ENCODE assay signal across 8 cellular contexts in the genomic region with DNA sequence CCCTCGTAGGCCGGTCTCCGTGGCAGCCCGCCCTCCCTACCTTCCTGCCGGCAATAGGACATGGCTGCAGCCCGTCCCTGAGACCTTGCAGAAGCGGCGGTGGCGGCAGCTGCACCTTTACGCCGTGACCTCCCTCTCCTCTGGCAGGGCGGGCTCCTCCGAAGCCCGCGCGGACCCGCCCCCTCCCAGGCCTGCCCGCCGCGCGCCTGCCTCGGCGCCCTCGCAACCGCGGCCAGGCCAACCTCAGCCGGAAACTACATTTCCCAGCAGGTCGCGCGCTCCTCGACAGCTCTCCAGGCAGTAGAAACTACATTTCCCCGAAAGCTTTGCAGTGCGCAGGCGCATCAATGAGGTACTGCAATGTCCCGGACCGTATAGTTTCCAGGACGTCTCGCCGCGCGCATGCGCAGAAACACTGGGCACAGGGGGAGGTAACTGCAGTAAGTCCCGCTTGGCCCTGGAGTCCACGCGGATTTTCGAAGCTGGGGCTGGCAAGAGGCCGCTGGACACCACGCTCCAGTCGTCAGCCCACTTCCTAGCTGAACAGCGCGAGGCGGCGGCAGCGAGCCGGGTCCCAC. TPM values are rescaled to one million over a fixed set of nuclear protein-coding genes. Genes with fewer than 3 reads are reported as not detected.
DNase-seq lines count a peak whose midpoint lies in the region; TF ChIP-seq lines count a peak whose summit lies in the region.

A gene (minus strand): TSS at position 256 of the 578 bp plus-strand sequence. CDS start 194 bp downstream, at position 62.
A gene with protein sequence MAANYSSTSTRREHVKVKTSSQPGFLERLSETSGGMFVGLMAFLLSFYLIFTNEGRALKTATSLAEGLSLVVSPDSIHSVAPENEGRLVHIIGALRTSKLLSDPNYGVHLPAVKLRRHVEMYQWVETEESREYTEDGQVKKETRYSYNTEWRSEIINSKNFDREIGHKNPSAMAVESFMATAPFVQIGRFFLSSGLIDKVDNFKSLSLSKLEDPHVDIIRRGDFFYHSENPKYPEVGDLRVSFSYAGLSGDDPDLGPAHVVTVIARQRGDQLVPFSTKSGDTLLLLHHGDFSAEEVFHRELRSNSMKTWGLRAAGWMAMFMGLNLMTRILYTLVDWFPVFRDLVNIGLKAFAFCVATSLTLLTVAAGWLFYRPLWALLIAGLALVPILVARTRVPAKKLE (plus strand): TSS at position 438 of the 578 bp plus-strand sequence. CDS start 142 bp downstream, outside the sequence.

- no peak for TF ChIP-seq RAD21 in neural cell (conservative IDR thresholded peaks at IDR 0.05)

- H3K36me3 ChIP-seq in H7 (replicated peaks; ENCODE audit: control insufficient read depth, insufficient read depth, low read length) (peaks cover 3% of the 10 kb centered on the region; the same call in 1 of the 2 replicates), neural cell (ENCODE audit: insufficient read depth, low read length) (peaks cover 9% of the 10 kb centered on the region), stomach (peaks cover 4 to 43% (median 36%) of the 10 kb centered on the region in 4 donors)

- TF ChIP-seq CTCF in neural cell (IDR thresholded peaks at IDR 0.05; ENCODE audit: poor library complexity, severe bottlenecking) = peak; percentile 23
- TF ChIP-seq CTCF in stomach (IDR thresholded peaks at IDR 0.05) = no peak

- whole genome bisulfite sequencing in stomach, 5 donors = 0 to 1% (median 0%) methylated on average over 38 to 55 of the region's 55 CpGs

- no peak for TF ChIP-seq POLR2A in stomach (IDR thresholded peaks at IDR 0.05)

- peak within 1 kb of the TSS; percentile 84 for H3K4me2 ChIP-seq in neural cell (ENCODE audit: low read length)

- peaks cover 25 to 52% (median 39%) of the 10 kb centered on the region in 4 donors for H3K4me1 ChIP-seq in stomach

- H3K9me3 ChIP-seq in neural cell (ENCODE audit: low read length) = no peaks in the 10 kb centered on the region
- no peaks in the 10 kb centered on the region for H3K9me3 ChIP-seq in stomach

- peak within 1 kb of the TSS; percentile 81 for H2AFZ ChIP-seq in neural cell (ENCODE audit: low read depth, low read length)

- peak within 1 kb of the TSS; percentile 98 for H3K4me3 ChIP-seq in H7 (ENCODE audit: insufficient read depth, low read depth, low read length)
- H3K4me3 ChIP-seq in neural cell (ENCODE audit: low read length) = peak within 1 kb of the TSS; percentile 96
- peak within 1 kb of the TSS; percentile 66 to 98 (median 87) for H3K4me3 ChIP-seq in stomach

- TF ChIP-seq EP300 in neural cell (conservative IDR thresholded peaks at IDR 0.05; ENCODE audit: poor library complexity, severe bottlenecking) = no peak
- TF ChIP-seq EP300 in stomach (IDR thresholded peaks at IDR 0.05) = no peak

- H3K27me3 ChIP-seq in H7 (ENCODE audit: control insufficient read depth, insufficient read depth, low read length) = no peaks in the 10 kb centered on the region
- no peaks in the 10 kb centered on the region for H3K27me3 ChIP-seq in neural cell (ENCODE audit: insufficient read depth, low read depth, low read length)
- H3K27me3 ChIP-seq in stomach = no peaks in the 10 kb centered on the region

- intact Hi-C loops in stomach (cut with DNase I; ENCODE audit: low total_unique reads) = loop anchor here (10.0 kb wide), 1 partner anchor 50 kb away; a partner anchor contains a TSS

- H3K27ac ChIP-seq in neural cell (ENCODE audit: low read length) = peak within 1 kb of the TSS; percentile 84
- H3K27ac ChIP-seq in stomach = peak within 1 kb of the TSS; percentile 90 to 97 (median 93)

- no peaks in the 10 kb centered on the region for H4K20me1 ChIP-seq in neural cell (ENCODE audit: insufficient read depth)

- peaks cover 37% of the 10 kb centered on the region for H3K79me2 ChIP-seq in neural cell (replicated peaks; ENCODE audit: insufficient read depth, low read length)

- no peaks in the 10 kb centered on the region for H3F3A ChIP-seq in neural cell (ENCODE audit: insufficient read depth, low read length, poor library complexity, severe bottlenecking)

- peak; percentile 99 for DNase-seq in ELF-1 (ENCODE audit: low read depth, low spot score)
- peak; percentile 98 for DNase-seq in H7
- DNase-seq in M059J (ENCODE audit: low read depth) = peak; percentile 97
- DNase-seq in SHP77 (lab: John Stamatoyannopoulos, UW) = peak; percentile 98
- peak; percentile 100 for DNase-seq in activated effector memory CD4-positive, alpha-beta T cell treated with anti-CD3 and anti-CD28 coated beads, Interleukin-2, amount 50 U/mL, for 16 hours
- peak; percentile 100 for DNase-seq in fibroblast of the conjunctiva (ENCODE audit: low read depth)
- peak; percentile 99 for DNase-seq in stomach

- H3K9ac ChIP-seq in neural cell (ENCODE audit: low read length) = peak within 1 kb of the TSS; percentile 94

- no peaks in the 10 kb centered on the region for H3K9me2 ChIP-seq in neural cell (ENCODE audit: insufficient read depth, low read length)

TF ChIP-seq in neural cell, 6 proteins besides CTCF, POLR2A, EP300 and RAD21:
- TF ChIP-seq TAF1 (IDR thresholded peaks at IDR 0.05; ENCODE audit: low read depth) (peak; percentile 83), SMC3 (conservative IDR thresholded peaks at IDR 0.05; ENCODE audit: poor library complexity) (no peak), EZH2 (IDR thresholded peaks at IDR 0.05; ENCODE audit: borderline replicate concordance, insufficient read depth, low read length, poor library complexity, severe bottlenecking) (no peak), MXI1 (conservative IDR thresholded peaks at IDR 0.05; ENCODE audit: poor library complexity, severe bottlenecking) (peak; percentile 87), POLR2AphosphoS5 (IDR thresholded peaks at IDR 0.05) (peak; percentile 87)
- TF ChIP-seq, protein P1, sequence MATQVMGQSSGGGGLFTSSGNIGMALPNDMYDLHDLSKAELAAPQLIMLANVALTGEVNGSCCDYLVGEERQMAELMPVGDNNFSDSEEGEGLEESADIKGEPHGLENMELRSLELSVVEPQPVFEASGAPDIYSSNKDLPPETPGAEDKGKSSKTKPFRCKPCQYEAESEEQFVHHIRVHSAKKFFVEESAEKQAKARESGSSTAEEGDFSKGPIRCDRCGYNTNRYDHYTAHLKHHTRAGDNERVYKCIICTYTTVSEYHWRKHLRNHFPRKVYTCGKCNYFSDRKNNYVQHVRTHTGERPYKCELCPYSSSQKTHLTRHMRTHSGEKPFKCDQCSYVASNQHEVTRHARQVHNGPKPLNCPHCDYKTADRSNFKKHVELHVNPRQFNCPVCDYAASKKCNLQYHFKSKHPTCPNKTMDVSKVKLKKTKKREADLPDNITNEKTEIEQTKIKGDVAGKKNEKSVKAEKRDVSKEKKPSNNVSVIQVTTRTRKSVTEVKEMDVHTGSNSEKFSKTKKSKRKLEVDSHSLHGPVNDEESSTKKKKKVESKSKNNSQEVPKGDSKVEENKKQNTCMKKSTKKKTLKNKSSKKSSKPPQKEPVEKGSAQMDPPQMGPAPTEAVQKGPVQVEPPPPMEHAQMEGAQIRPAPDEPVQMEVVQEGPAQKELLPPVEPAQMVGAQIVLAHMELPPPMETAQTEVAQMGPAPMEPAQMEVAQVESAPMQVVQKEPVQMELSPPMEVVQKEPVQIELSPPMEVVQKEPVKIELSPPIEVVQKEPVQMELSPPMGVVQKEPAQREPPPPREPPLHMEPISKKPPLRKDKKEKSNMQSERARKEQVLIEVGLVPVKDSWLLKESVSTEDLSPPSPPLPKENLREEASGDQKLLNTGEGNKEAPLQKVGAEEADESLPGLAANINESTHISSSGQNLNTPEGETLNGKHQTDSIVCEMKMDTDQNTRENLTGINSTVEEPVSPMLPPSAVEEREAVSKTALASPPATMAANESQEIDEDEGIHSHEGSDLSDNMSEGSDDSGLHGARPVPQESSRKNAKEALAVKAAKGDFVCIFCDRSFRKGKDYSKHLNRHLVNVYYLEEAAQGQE (IDR thresholded peaks at IDR 0.05; ENCODE audit: borderline replicate concordance) = peak; percentile 73

RNA-seq across cellular contexts. Expression of the first gene that starts in this region (rescaled TPM):
- 53.1 and 53.8 TPM in 2 replicates for total RNA-seq in H7 (2014; rRNA removed; shearing (Covaris generic))
- total RNA-seq in M059J (2014; rRNA removed; shearing (Covaris generic)) = 19.3 and 23.4 TPM in 2 replicates
- 24.6 and 32.8 TPM in 2 replicates for polyA plus RNA-seq in neural cell
- polyA minus RNA-seq in neural cell = 11.7 and 14.2 TPM in 2 replicates
- 10 to 100 TPM in 2 of 5 donors, 1 to 10 TPM in 3; 1.7 to 11.7 (median 9.0) TPM for total RNA-seq in stomach
- 10 to 100 TPM; 13.9 to 16.1 (median 14.8) TPM for polyA plus RNA-seq in stomach

RNA-seq across cellular contexts. Expression of the second gene that starts in this region (rescaled TPM):
- 59.1 and 62.7 TPM in 2 replicates for total RNA-seq in H7 (2014; rRNA removed; shearing (Covaris generic))
- 55.9 and 73.2 TPM in 2 replicates for total RNA-seq in M059J (2014; rRNA removed; shearing (Covaris generic))
- 58.5 and 61.3 TPM in 2 replicates for polyA plus RNA-seq in neural cell
- polyA minus RNA-seq in neural cell = 61.8 and 62.8 TPM in 2 replicates
- total RNA-seq in stomach = 10 to 100 TPM; 28.6 to 67.4 (median 51.9) TPM
- 10 to 100 TPM; 12.6 to 45.0 (median 12.7) TPM for polyA plus RNA-seq in stomach

Comparison
In these comparisons a context has a peak if more than half of its experiments do, and no peak if none do; other contexts are left out.
1. Peak in every context shown above with its lines: DNase-seq, H3K4me3 ChIP-seq and H3K27ac ChIP-seq.